7 cellular contexts compared by ENCODE assay signal in genomic region chr15:88858934-88859333, GRCh38. TPM values are rescaled to one million over a fixed set of nuclear protein-coding genes. Genes with fewer than 3 reads are reported as not detected.
"Had no signal": no experiment of that assay in that cellular context is flagged by ENCODE, and none has a peak within 500 bp of the region (broad histone marks: within the 10 kb centered on the region; RNA-seq: fewer than 3 reads in every experiment).

No MANE protein-coding gene starts in this region.

- ATAC-seq: GM23338 had no signal

- DNase-seq: H9, HCEC 1CT, KBM-7 had no signal

- H3K27ac Mint-ChIP-seq: GM23338, H9 had no signal

- H2AFZ ChIP-seq: GM23338 had no signal

- H3K4me3 ChIP-seq: GM23338 had no signal

- FAIRE-seq: H54, HTR-8/SVneo had no signal

- H3K4me3 Mint-ChIP-seq: GM23338, H9 had no signal

- H3K4me2 ChIP-seq: GM23338 had no signal

- H3K4me1 Mint-ChIP-seq: GM23338, H9 had no signal

RNA-seq across cellular contexts. Expression of gene ACAN, which starts 55.7 kb away (rescaled TPM):
- total RNA-seq: HT-29 had no signal
